36 cellular contexts compared by ENCODE assay signal in the genomic region with DNA sequence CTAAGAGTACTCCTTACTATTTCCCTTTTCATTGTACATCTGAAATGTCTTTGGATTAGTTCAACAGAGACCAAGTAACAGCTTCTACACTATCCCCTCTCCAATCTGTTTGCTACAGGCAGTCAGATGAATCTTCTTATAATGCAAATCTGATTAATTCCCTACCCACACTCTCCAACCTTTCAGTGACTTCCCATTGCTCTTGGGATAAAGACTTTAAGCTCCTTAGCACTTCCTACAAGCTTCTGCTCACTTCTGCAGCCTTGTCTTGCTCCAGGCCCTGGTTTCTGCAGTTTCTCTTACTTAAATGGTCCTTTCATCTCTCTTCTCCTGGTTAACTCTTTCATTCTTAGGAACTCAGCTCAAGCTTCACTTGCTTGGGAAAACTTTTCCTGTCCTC.
"Had no signal": no experiment of that assay in that cellular context is flagged by ENCODE, and none has a peak within 500 bp of the region (broad histone marks: within the 10 kb centered on the region; RNA-seq: fewer than 3 reads in every experiment).

No MANE protein-coding gene starts in this region.

- H3K27me3 Mint-ChIP-seq: activated CD4-positive, alpha-beta memory T cell treated with anti-CD3 and anti-CD28 coated beads, Interleukin-2, amount 10 ng/mL, durations not matched to agents 7 days and 5 days; activated CD8-positive, alpha-beta memory T cell treated with anti-CD3 and anti-CD28 coated beads, Interleukin-2, amount 10 ng/mL, durations not matched to agents 7 days and 5 days; activated naive CD8-positive, alpha-beta T cell treated with anti-CD3 and anti-CD28 coated beads for 36 hours had no signal

- ATAC-seq: activated CD8-positive, alpha-beta memory T cell treated with anti-CD3 and anti-CD28 coated beads, Interleukin-2, amount 10 ng/mL, durations not matched to agents 7 days and 5 days; PC-3 had no signal

- H3K36me3 Mint-ChIP-seq: activated CD8-positive, alpha-beta memory T cell treated with anti-CD3 and anti-CD28 coated beads, Interleukin-2, amount 10 ng/mL, durations not matched to agents 7 days and 5 days; activated naive CD8-positive, alpha-beta T cell treated with anti-CD3 and anti-CD28 coated beads for 36 hours had no signal

- H3K9me3 ChIP-seq: MG63, Peyer's patch, SJSA1, SK-N-SH had no signal

- H3K4me1 Mint-ChIP-seq: activated CD4-positive, alpha-beta memory T cell treated with anti-CD3 and anti-CD28 coated beads, Interleukin-2, amount 10 ng/mL, durations not matched to agents 7 days and 5 days; activated CD8-positive, alpha-beta memory T cell treated with anti-CD3 and anti-CD28 coated beads, Interleukin-2, amount 10 ng/mL, durations not matched to agents 7 days and 5 days; activated naive CD8-positive, alpha-beta T cell treated with anti-CD3 and anti-CD28 coated beads for 36 hours had no signal

- DNase-seq: activated CD4-positive, alpha-beta memory T cell treated with anti-CD3 and anti-CD28 coated beads, Interleukin-2, amount 10 ng/mL, durations not matched to agents 7 days and 5 days; activated CD4-positive, alpha-beta T cell treated with anti-CD3 and anti-CD28 coated beads for 1 hour; activated CD4-positive, alpha-beta T cell treated with anti-CD3 and anti-CD28 coated beads for 48 hours; activated CD4-positive, CD25-positive, alpha-beta regulatory T cell; activated CD8-positive, alpha-beta memory T cell treated with anti-CD3 and anti-CD28 coated beads for 24 hours; activated CD8-positive, alpha-beta memory T cell treated with anti-CD3 and anti-CD28 coated beads, Interleukin-2, amount 10 ng/mL, durations not matched to agents 7 days and 5 days; activated CD8-positive, alpha-beta memory T cell treated with anti-CD3 and anti-CD28 coated beads, Interleukin-2, amount 50 U/mL, for 48 hours; activated effector memory CD4-positive, alpha-beta T cell treated with Interleukin-2 at 50 U/mL for 16 hours; activated naive CD4-positive, alpha-beta T cell treated with anti-CD3 and anti-CD28 coated beads, Interleukin-2, amount 50 U/mL, for 16 hours; activated naive CD8-positive, alpha-beta T cell treated with anti-CD3 and anti-CD28 coated beads for 36 hours; activated T-cell treated with anti-CD3 and anti-CD28 coated beads, Interleukin-2, amount 50 U/mL, for 48 hours; amniotic stem cell; aorta; brain microvascular endothelial cell; central memory CD4-positive, alpha-beta T cell; Kasumi-1; MG63; NCI-H1048; NCI-H1105 treated with DMSO at 0.1 percent for 48 hours; NCI-H1436 treated with DMSO at 0.1 percent for 48 hours; NCI-H187; NCI-H2029 treated with DMSO at 0.1 percent for 48 hours; NCI-H2107; NCI-H2171; NCI-H510A; NCI-H69; NK-92 treated with Interleukin-12 subunit alpha and Interleukin-12 subunit beta, amount 100 ng/mL, for 24 hours; PC-3; Peyer's patch; RPMI8226; SHP77 treated with DMSO at 0.1 percent for 48 hours; SK-N-SH had no signal

- H3K27me3 ChIP-seq: brain microvascular endothelial cell, MG63, Peyer's patch, SJSA1 had no signal

- H3K9me3 Mint-ChIP-seq: activated naive CD8-positive, alpha-beta T cell treated with anti-CD3 and anti-CD28 coated beads for 36 hours; T-helper 1 cell treated with Interleukin-12 subunit alpha and Interleukin-12 subunit beta and Interleukin-4 antibody, amounts not matched to agents 30 μg/mL and 1 μg/mL, for 36 hours; T-helper 2 cell treated with Interferon-gamma antibody and Interleukin-4, amounts not matched to agents 5 μg/mL and 100 μg/mL, for 36 hours had no signal

- H3K27ac ChIP-seq: brain microvascular endothelial cell, Peyer's patch, SJSA1 had no signal

- H3K4me2 ChIP-seq: SK-N-SH had no signal

- FAIRE-seq: colon had no signal

- H3K4me3 ChIP-seq: MG63, Peyer's patch, SJSA1 had no signal

- H3K9me2 ChIP-seq: SK-N-SH had no signal

- H3K4me1 ChIP-seq: Peyer's patch, SJSA1 had no signal

- H3K9ac ChIP-seq: SK-N-SH had no signal

- H3K27ac Mint-ChIP-seq: activated CD4-positive, alpha-beta memory T cell treated with anti-CD3 and anti-CD28 coated beads, Interleukin-2, amount 10 ng/mL, durations not matched to agents 7 days and 5 days; activated CD8-positive, alpha-beta memory T cell treated with anti-CD3 and anti-CD28 coated beads, Interleukin-2, amount 10 ng/mL, durations not matched to agents 7 days and 5 days; activated naive CD8-positive, alpha-beta T cell treated with anti-CD3 and anti-CD28 coated beads for 36 hours; T-helper 1 cell treated with Interleukin-12 subunit alpha and Interleukin-12 subunit beta and Interleukin-4 antibody, amounts not matched to agents 30 μg/mL and 1 μg/mL, for 36 hours; T-helper 2 cell treated with Interferon-gamma antibody and Interleukin-4, amounts not matched to agents 5 μg/mL and 100 μg/mL, for 36 hours had no signal

- H3K36me3 ChIP-seq: brain microvascular endothelial cell, MG63, Peyer's patch, SJSA1 had no signal

- H3K4me3 Mint-ChIP-seq: activated CD4-positive, alpha-beta memory T cell treated with anti-CD3 and anti-CD28 coated beads, Interleukin-2, amount 10 ng/mL, durations not matched to agents 7 days and 5 days; activated CD8-positive, alpha-beta memory T cell treated with anti-CD3 and anti-CD28 coated beads, Interleukin-2, amount 10 ng/mL, durations not matched to agents 7 days and 5 days; activated naive CD8-positive, alpha-beta T cell treated with anti-CD3 and anti-CD28 coated beads for 36 hours; T-helper 1 cell treated with Interleukin-12 subunit alpha and Interleukin-12 subunit beta and Interleukin-4 antibody, amounts not matched to agents 30 μg/mL and 1 μg/mL, for 36 hours; T-helper 2 cell treated with Interferon-gamma antibody and Interleukin-4, amounts not matched to agents 5 μg/mL and 100 μg/mL, for 36 hours had no signal
